In the genomic region with DNA sequence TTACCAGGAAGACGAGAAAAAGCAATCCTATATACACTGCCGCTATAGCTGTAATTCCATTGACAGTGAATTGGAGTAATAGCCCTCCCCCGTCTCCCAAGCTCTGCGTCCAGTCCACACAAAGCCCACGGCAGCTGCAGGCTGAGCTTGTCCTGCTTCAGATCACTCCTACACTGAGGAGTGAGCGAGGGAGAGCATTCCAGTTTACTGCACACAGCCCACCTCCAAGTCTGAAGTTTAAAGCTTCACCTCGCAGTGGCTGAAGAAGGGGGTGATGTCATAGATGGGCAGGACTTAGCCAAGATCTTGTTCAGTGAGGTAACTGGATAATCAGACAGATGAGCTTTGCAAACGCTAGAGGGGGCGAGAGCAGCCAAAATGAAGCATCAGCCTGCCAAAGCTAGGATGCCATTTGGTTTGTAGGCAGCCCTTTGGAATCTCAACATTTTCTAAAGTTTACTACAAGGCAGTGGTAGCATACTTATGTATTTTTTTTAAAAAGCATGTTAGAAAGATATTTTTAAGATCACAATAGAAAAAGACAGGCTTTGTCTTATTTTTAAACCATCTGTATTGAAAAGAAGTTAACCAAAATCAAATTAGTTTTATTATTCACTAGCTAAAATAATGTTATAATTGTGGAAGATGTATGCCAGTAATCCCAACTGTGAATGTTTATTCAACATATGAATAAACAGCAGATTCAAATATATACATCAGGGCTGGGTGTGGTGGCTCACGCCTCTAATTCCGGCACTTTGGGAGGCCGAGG, we compare ENCODE assay signal across 8 cellular contexts. TPM values are rescaled to one million over a fixed set of nuclear protein-coding genes. Genes with fewer than 3 reads are reported as not detected.
DNase-seq lines count a peak whose midpoint lies in the region; ATAC-seq and TF ChIP-seq lines count a peak whose summit lies in the region.

A gene (minus strand): TSS at position 213 of the 772 bp plus-strand sequence. CDS start 10,106 bp downstream, outside the sequence.

- peak within 1 kb of the TSS; percentile 43 for H3K4me3 ChIP-seq in iPS-11a (ENCODE audit: low read depth, low read length)

- CTCF ChIA-PET in MCF 10A (lab: Yijun Ruan, JAX): interaction anchor here (0.5 to 2.9 kb wide), 78 partner anchors 9 to 1595 kb away, joined by 3 to 20 read pairs (median 4); no protein-coding TSS in a partner anchor

- ATAC-seq in GM21528 (IDR thresholded peaks at IDR 0.05; ENCODE audit: low FRiP score, unreplicated experiment): peak; percentile 99
- ATAC-seq in sciatic nerve: peak; percentile 98
- ATAC-seq in naive thymus-derived CD8-positive, alpha-beta T cell: no peak

- TF ChIP-seq CTCF in MCF 10A (IDR thresholded peaks at IDR 0.05; ENCODE audit: unreplicated experiment): peak; percentile 89

- no peaks in the 10 kb centered on the region for H3K27me3 Mint-ChIP-seq in MCF 10A (ENCODE audit: insufficient read depth, unreplicated experiment)
- peaks cover 0 to 5% (median 0%) of the 10 kb centered on the region in 5 donors for H3K27me3 Mint-ChIP-seq in naive thymus-derived CD8-positive, alpha-beta T cell

- BruUV-seq in MCF 10A (replicated peaks; lab: Mats Ljungman, UMichigan): no TSS peak

- POLR2A ChIA-PET in MCF 10A (lab: Yijun Ruan, JAX): interaction anchor here (0.6 to 5.7 kb wide), 65 partner anchors 10 to 1593 kb away, joined by 3 to 93 read pairs (median 4); no protein-coding TSS in a partner anchor
- POLR2A ChIA-PET in naive thymus-derived CD8-positive, alpha-beta T cell (lab: Charles Lee): no interaction called here

- no peaks in the 10 kb centered on the region for H3K4me1 Mint-ChIP-seq in MCF 10A (ENCODE audit: insufficient read depth, unreplicated experiment)
- H3K4me1 Mint-ChIP-seq in naive thymus-derived CD8-positive, alpha-beta T cell: no peaks in the 10 kb centered on the region

- peak within 1 kb of the TSS; percentile 74 for H3K4me3 Mint-ChIP-seq in MCF 10A (ENCODE audit: unreplicated experiment)
- H3K4me3 Mint-ChIP-seq in naive thymus-derived CD8-positive, alpha-beta T cell: no peak within 1 kb of the TSS

- peaks cover 21% of the 10 kb centered on the region; the same call in 1 of the 2 replicates for H3K4me1 ChIP-seq in ES-I3 (ENCODE audit: insufficient read depth, low read length)

- H3K9ac ChIP-seq in ES-I3 (ENCODE audit: low read depth, low read length): peak within 1 kb of the TSS; percentile 65

- H3K9me3 Mint-ChIP-seq in MCF 10A (ENCODE audit: unreplicated experiment): no peaks in the 10 kb centered on the region
- peaks cover 0 to 8% (median 0%) of the 10 kb centered on the region in 9 donors for H3K9me3 Mint-ChIP-seq in naive thymus-derived CD8-positive, alpha-beta T cell

- DNase-seq in HT-29 (ENCODE audit: low spot score): peak; percentile 91
- DNase-seq in NCI-H82 treated with DMSO at 0.1 percent for 48 hours (lab: John Stamatoyannopoulos, UW; ENCODE audit: unreplicated experiment): peak; percentile 99
- DNase-seq in MCF 10A (ENCODE audit: unreplicated experiment): peak; percentile 97
- DNase-seq in sciatic nerve (ENCODE audit: low spot score): peak; percentile 83
- no peak for DNase-seq in naive thymus-derived CD8-positive, alpha-beta T cell

- no peaks in the 10 kb centered on the region for H3K36me3 Mint-ChIP-seq in MCF 10A (ENCODE audit: insufficient read depth, unreplicated experiment)
- no peaks in the 10 kb centered on the region for H3K36me3 Mint-ChIP-seq in naive thymus-derived CD8-positive, alpha-beta T cell

- H3K36me3 ChIP-seq in ES-I3 (ENCODE audit: insufficient read depth, low read length): no peaks in the 10 kb centered on the region

- intact Hi-C loops in MCF 10A (cut with micrococcal nuclease) (loop anchor here (1.0 to 10.0 kb wide), 10 partner anchors 140 to 1317 kb away; no protein-coding TSS in a partner anchor), sciatic nerve (cut with DNase I) (no loop called here)

- peak within 1 kb of the TSS; percentile 84 for H3K27ac Mint-ChIP-seq in MCF 10A (ENCODE audit: low read depth, unreplicated experiment)
- no peak within 1 kb of the TSS for H3K27ac Mint-ChIP-seq in naive thymus-derived CD8-positive, alpha-beta T cell

- no peaks in the 10 kb centered on the region for H3K9me3 ChIP-seq in ES-I3 (ENCODE audit: control insufficient read depth, insufficient read depth, low read length)

RNA-seq across cellular contexts. Expression of the gene that starts here (rescaled TPM):
- total RNA-seq in HT-29 (2014; rRNA removed; shearing (Covaris generic)): 5.0 TPM in 2 replicates
- 13.3 and 15.7 TPM in 2 replicates for total RNA-seq in MCF 10A (2022)
- total RNA-seq in sciatic nerve: 29.3 TPM
- total RNA-seq in naive thymus-derived CD8-positive, alpha-beta T cell: not detected
- not detected for polyA plus RNA-seq in naive thymus-derived CD8-positive, alpha-beta T cell

Comparison
In these comparisons a context has a peak if more than half of its experiments do, and no peak if none do; other contexts are left out.
1. ATAC-seq: peak in GM21528 (single experiment) and sciatic nerve (single experiment); none in naive thymus-derived CD8-positive, alpha-beta T cell (0 of 2).
2. DNase-seq: peak in HT-29 (single experiment), NCI-H82 treated with DMSO at 0.1 percent for 48 hours (single experiment), MCF 10A (single experiment) and sciatic nerve (single experiment); none in naive thymus-derived CD8-positive, alpha-beta T cell (0 of 10).